ENCODE assay signal across 23 cellular contexts in genomic region chr15:91253605-91254004, GRCh38.
"Had no signal": no experiment of that assay in that cellular context is flagged by ENCODE, and none has a peak within 500 bp of the region (broad histone marks: within the 10 kb centered on the region; RNA-seq: fewer than 3 reads in every experiment).

No MANE protein-coding gene starts in this region.

- H3K36me3 Mint-ChIP-seq: activated naive CD8-positive, alpha-beta T cell treated with anti-CD3 and anti-CD28 coated beads for 36 hours; mesothelial cell of epicardium; naive thymus-derived CD8-positive, alpha-beta T cell; neural progenitor cell; stimulated activated memory B cell treated with anti-CD40 and anti-IgM and Interleukin-4, amounts not matched to agents 10 μg/mL and 1 μg/mL and 100 μg/mL, for 72 hours had no signal

- H3K9me3 Mint-ChIP-seq: activated naive CD8-positive, alpha-beta T cell treated with anti-CD3 and anti-CD28 coated beads for 36 hours; activated T-cell treated with anti-CD3 and anti-CD28 coated beads, Interleukin-2, amount 50 U/mL, for 4 hours; effector memory CD8-positive, alpha-beta T cell; mesothelial cell of epicardium; naive thymus-derived CD8-positive, alpha-beta T cell; neural progenitor cell; stimulated activated memory B cell treated with anti-CD40 and anti-IgM and Interleukin-4, amounts not matched to agents 10 μg/mL and 1 μg/mL and 100 μg/mL, for 72 hours had no signal

- H3K4me3 Mint-ChIP-seq: activated CD4-positive, alpha-beta T cell treated with anti-CD3 and anti-CD28 coated beads for 36 hours; activated naive CD8-positive, alpha-beta T cell treated with anti-CD3 and anti-CD28 coated beads for 36 hours; activated T-cell treated with anti-CD3 and anti-CD28 coated beads, Interleukin-2, amount 50 U/mL, for 4 hours; effector memory CD8-positive, alpha-beta T cell; mesothelial cell of epicardium; naive thymus-derived CD8-positive, alpha-beta T cell; neural progenitor cell; stimulated activated memory B cell treated with anti-CD40 and anti-IgM and Interleukin-4, amounts not matched to agents 10 μg/mL and 1 μg/mL and 100 μg/mL, for 72 hours had no signal

- DNase-seq: activated CD4-positive, alpha-beta T cell treated with anti-CD3 and anti-CD28 coated beads for 36 hours; activated CD4-positive, alpha-beta T cell treated with anti-CD3 and anti-CD28 coated beads, Interleukin-2, amount 50 U/mL, for 4 hours; activated CD8-positive, alpha-beta memory T cell treated with anti-CD3 and anti-CD28 coated beads for 24 hours; activated CD8-positive, alpha-beta memory T cell treated with anti-CD3 and anti-CD28 coated beads, Interleukin-2, amount 50 U/mL, for 4 hours; activated naive CD4-positive, alpha-beta T cell treated with Interleukin-2 at 50 U/mL for 16 hours; activated naive CD8-positive, alpha-beta T cell treated with anti-CD3 and anti-CD28 coated beads for 36 hours; activated T-cell treated with anti-CD3 and anti-CD28 coated beads, Interleukin-2, amount 50 U/mL, for 4 hours; central memory CD4-positive, alpha-beta T cell; dorsolateral prefrontal cortex; effector memory CD8-positive, alpha-beta T cell; hypothalamus; left ventricle myocardium inferior; naive thymus-derived CD8-positive, alpha-beta T cell; posterior cingulate gyrus; small intestine; stimulated activated CD4-positive, alpha-beta T cell treated with anti-CD3 and anti-CD28 coated beads, Interleukin-15, amount 100 ng/mL, for 24 hours; stomach; T1000; uterus had no signal

- ATAC-seq: activated CD4-positive, alpha-beta T cell treated with anti-CD3 and anti-CD28 coated beads for 36 hours; activated T-cell treated with anti-CD3 and anti-CD28 coated beads, Interleukin-2, amount 50 U/mL, for 4 hours; effector memory CD8-positive, alpha-beta T cell; naive thymus-derived CD8-positive, alpha-beta T cell; sciatic nerve; stimulated activated memory B cell treated with anti-CD40 and anti-IgM and Interleukin-4, amounts not matched to agents 10 μg/mL and 1 μg/mL and 100 μg/mL, for 72 hours had no signal

- H3K4me1 Mint-ChIP-seq: activated CD4-positive, alpha-beta T cell treated with anti-CD3 and anti-CD28 coated beads for 36 hours; mesothelial cell of epicardium; neural progenitor cell; stimulated activated memory B cell treated with anti-CD40 and anti-IgM and Interleukin-4, amounts not matched to agents 10 μg/mL and 1 μg/mL and 100 μg/mL, for 72 hours had no signal

- H3K27ac Mint-ChIP-seq: activated CD4-positive, alpha-beta T cell treated with anti-CD3 and anti-CD28 coated beads for 36 hours; activated naive CD8-positive, alpha-beta T cell treated with anti-CD3 and anti-CD28 coated beads for 36 hours; effector memory CD8-positive, alpha-beta T cell; mesothelial cell of epicardium; naive thymus-derived CD8-positive, alpha-beta T cell; neural progenitor cell; stimulated activated memory B cell treated with anti-CD40 and anti-IgM and Interleukin-4, amounts not matched to agents 10 μg/mL and 1 μg/mL and 100 μg/mL, for 72 hours had no signal
